Comparison of ENCODE assay signal across 8 cellular contexts in the genomic region with DNA sequence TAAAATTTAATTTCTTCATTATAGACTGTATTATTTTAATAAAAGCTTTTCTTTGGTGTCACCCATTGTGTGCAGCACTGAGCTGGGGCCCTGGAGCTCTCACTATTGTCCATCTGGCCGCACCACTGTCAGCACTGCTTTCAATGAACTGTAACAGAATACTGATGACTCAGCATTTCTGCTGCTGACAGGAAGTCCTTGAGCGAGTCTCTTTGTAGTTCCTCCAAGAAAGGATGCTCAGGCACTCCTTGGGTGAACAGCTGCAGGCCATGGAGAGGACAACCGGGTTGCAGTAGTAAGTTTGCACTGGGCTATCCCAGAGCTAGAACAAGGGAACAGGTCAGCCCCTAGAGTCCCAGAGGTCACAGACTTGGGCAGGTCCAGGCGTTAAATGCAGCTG.
DNase-seq lines count a peak whose midpoint lies in the region; ATAC-seq and TF ChIP-seq lines count a peak whose summit lies in the region.

No MANE protein-coding gene starts in this region.

- peaks cover 6% of the 10 kb centered on the region for H3K27me3 Mint-ChIP-seq in activated T-helper 2 cell treated with anti-CD3 and anti-CD28 coated beads, Interferon-gamma antibody, Interleukin-2, Interleukin-4, amounts not matched to agents 10 μg/mL and 5 μg/mL and 100 μg/mL, durations not matched to agents 14 hours and 24 hours and 36 hours (ENCODE audit: low read depth)

- H3K9me2 ChIP-seq in hepatocyte (replicated peaks; ENCODE audit: insufficient read depth), result no peaks in the 10 kb centered on the region

- H3K9me3 Mint-ChIP-seq in activated T-helper 2 cell treated with anti-CD3 and anti-CD28 coated beads, Interferon-gamma antibody, Interleukin-2, Interleukin-4, amounts not matched to agents 10 μg/mL and 5 μg/mL and 100 μg/mL, durations not matched to agents 14 hours and 24 hours and 36 hours, result no peaks in the 10 kb centered on the region

- H3K4me1 ChIP-seq in mucosa of descending colon (ENCODE audit: low read depth) (no peaks in the 10 kb centered on the region), hepatocyte (ENCODE audit: insufficient read depth) (peaks cover 3% of the 10 kb centered on the region)

- no peaks in the 10 kb centered on the region for H3K79me2 ChIP-seq in hepatocyte

- no peak overlapping the region for H2AFZ ChIP-seq in hepatocyte

- H3K27ac ChIP-seq in hepatocyte, result no peak overlapping the region

- TF ChIP-seq CTCF in mucosa of descending colon (IDR thresholded peaks at IDR 0.05) (no peak), hepatocyte (IDR thresholded peaks at IDR 0.05; ENCODE audit: poor library complexity) (no peak)

- H3K36me3 ChIP-seq in mucosa of descending colon (ENCODE audit: low read depth) (no peaks in the 10 kb centered on the region), hepatocyte (replicated peaks; ENCODE audit: insufficient read depth, low read depth) (no peaks in the 10 kb centered on the region)

- ATAC-seq in GM19035 (IDR thresholded peaks at IDR 0.05; ENCODE audit: unreplicated experiment), result peak; percentile 48
- peak; percentile 34 for ATAC-seq in HG03060 (IDR thresholded peaks at IDR 0.05; ENCODE audit: low read depth, unreplicated experiment)
- ATAC-seq in mucosa of descending colon, result peak; percentile 38
- ATAC-seq in HG02938 (IDR thresholded peaks at IDR 0.05; ENCODE audit: unreplicated experiment), result no peak

- H3K27me3 ChIP-seq in hepatocyte, result no peaks in the 10 kb centered on the region

- DNase-seq in amniotic epithelial cell (ENCODE audit: low read depth) (peak; percentile 34), mucosa of descending colon (no peak), hepatocyte (ENCODE audit: low spot score) (no peak), midbrain (lab: John Stamatoyannopoulos, UW) (no peak)
- no peak for DNase-seq in activated T-helper 2 cell treated with anti-CD3 and anti-CD28 coated beads, Interferon-gamma antibody, Interleukin-2, Interleukin-4, amounts not matched to agents 10 μg/mL and 5 μg/mL and 100 μg/mL, durations not matched to agents 14 hours and 24 hours and 36 hours (ENCODE audit: low spot score)

- H3K27ac Mint-ChIP-seq in activated T-helper 2 cell treated with anti-CD3 and anti-CD28 coated beads, Interferon-gamma antibody, Interleukin-2, Interleukin-4, amounts not matched to agents 10 μg/mL and 5 μg/mL and 100 μg/mL, durations not matched to agents 14 hours and 24 hours and 36 hours, result no peak overlapping the region

- H4K20me1 ChIP-seq in hepatocyte (ENCODE audit: insufficient read depth, poor library complexity, severe bottlenecking), result no peaks in the 10 kb centered on the region

- WGBS in hepatocyte (ENCODE audit: low lambda C conversion rate, missing lambda C conversion rate), result 93% methylated on average over 4 of the region's 4 CpGs

- no peaks in the 10 kb centered on the region for H3K36me3 Mint-ChIP-seq in activated T-helper 2 cell treated with anti-CD3 and anti-CD28 coated beads, Interferon-gamma antibody, Interleukin-2, Interleukin-4, amounts not matched to agents 10 μg/mL and 5 μg/mL and 100 μg/mL, durations not matched to agents 14 hours and 24 hours and 36 hours (ENCODE audit: low read depth)

- H3K9me3 ChIP-seq in mucosa of descending colon (no peaks in the 10 kb centered on the region), hepatocyte (ENCODE audit: low read depth) (no peaks in the 10 kb centered on the region)

- no peak overlapping the region for H3K4me3 ChIP-seq in mucosa of descending colon
- no peak overlapping the region for H3K4me3 ChIP-seq in hepatocyte

- H3K4me1 Mint-ChIP-seq in activated T-helper 2 cell treated with anti-CD3 and anti-CD28 coated beads, Interferon-gamma antibody, Interleukin-2, Interleukin-4, amounts not matched to agents 10 μg/mL and 5 μg/mL and 100 μg/mL, durations not matched to agents 14 hours and 24 hours and 36 hours (ENCODE audit: low read depth), result no peaks in the 10 kb centered on the region

- intact Hi-C loops in mucosa of descending colon (cut with DNase I, micrococcal nuclease), result no loop called here
- intact Hi-C loops in activated T-helper 2 cell treated with anti-CD3 and anti-CD28 coated beads, Interferon-gamma antibody, Interleukin-2, Interleukin-4, amounts not matched to agents 10 μg/mL and 5 μg/mL and 100 μg/mL, durations not matched to agents 14 hours and 24 hours and 36 hours (cut with micrococcal nuclease), result no loop called here

- H3K4me3 Mint-ChIP-seq in activated T-helper 2 cell treated with anti-CD3 and anti-CD28 coated beads, Interferon-gamma antibody, Interleukin-2, Interleukin-4, amounts not matched to agents 10 μg/mL and 5 μg/mL and 100 μg/mL, durations not matched to agents 14 hours and 24 hours and 36 hours (ENCODE audit: low read depth), result no peak overlapping the region

- H3K4me2 ChIP-seq in hepatocyte, result no peak overlapping the region
